Comparison of ENCODE assay signal across 10 cellular contexts in genomic region chr12:51887476-51888315, GRCh38. TPM values are rescaled to one million over a fixed set of nuclear protein-coding genes. Genes with fewer than 3 reads are reported as not detected.
DNase-seq lines count a peak whose midpoint lies in the region; ATAC-seq and TF ChIP-seq lines count a peak whose summit lies in the region.
"Had no signal": no experiment of that assay in that cellular context is flagged by ENCODE, and none has a peak within 500 bp of the region (broad histone marks: within the 10 kb centered on the region; RNA-seq: fewer than 3 reads in every experiment).

Gene ANKRD33, plus strand, starts transcription at chr12:51888103. Its CDS starts 84 bp downstream, at chr12:51888187.

- TF ChIP-seq POLR2A in erythroblast (IDR thresholded peaks at IDR 0.05; ENCODE audit: low read length), result no peak

- H3K36me3 ChIP-seq in neural progenitor cell, result no peaks in the 10 kb centered on the region
- H3K36me3 ChIP-seq: ovary had no signal

- intact Hi-C loops in Calu3 (cut with micrococcal nuclease; ENCODE audit: unreplicated experiment), result no loop called here

- no peak within 1 kb of the TSS for H3K27ac Mint-ChIP-seq in Calu3 (ENCODE audit: unreplicated experiment)
- peak within 1 kb of the TSS; percentile 53 for H3K27ac Mint-ChIP-seq in neural progenitor cell
- no peak within 1 kb of the TSS for H3K27ac Mint-ChIP-seq in effector memory CD8-positive, alpha-beta T cell

- peaks cover 3% of the 10 kb centered on the region for H3K27me3 ChIP-seq in neural progenitor cell
- H3K27me3 ChIP-seq: ovary had no signal

- no peak within 1 kb of the TSS for H3K4me3 Mint-ChIP-seq in Calu3 (ENCODE audit: low read depth, unreplicated experiment)
- peak within 1 kb of the TSS; percentile 63 for H3K4me3 Mint-ChIP-seq in neural progenitor cell
- H3K4me3 Mint-ChIP-seq in effector memory CD8-positive, alpha-beta T cell, result no peak within 1 kb of the TSS

- no peak within 1 kb of the TSS for H3K9ac ChIP-seq in neural progenitor cell

- H3K36me3 Mint-ChIP-seq in Calu3 (ENCODE audit: insufficient read depth, unreplicated experiment), result no peaks in the 10 kb centered on the region
- H3K36me3 Mint-ChIP-seq in neural progenitor cell, result no peaks in the 10 kb centered on the region
- H3K36me3 Mint-ChIP-seq in effector memory CD8-positive, alpha-beta T cell (ENCODE audit: insufficient read depth), result no peaks in the 10 kb centered on the region

- no peak for ATAC-seq in effector memory CD8-positive, alpha-beta T cell (replicated peaks)

- H3K9me3 ChIP-seq in neural progenitor cell (ENCODE audit: low read depth), result no peaks in the 10 kb centered on the region
- H3K9me3 ChIP-seq: ovary had no signal

- H3K4me1 Mint-ChIP-seq in Calu3 (ENCODE audit: low read depth, unreplicated experiment) (peaks cover 16% of the 10 kb centered on the region), neural progenitor cell (peaks cover 13% of the 10 kb centered on the region)
- peaks cover 7 to 8% of the 10 kb centered on the region in 2 donors for H3K4me1 Mint-ChIP-seq in effector memory CD8-positive, alpha-beta T cell (ENCODE audit: low read depth in 2 of 2)

- no peak for TF ChIP-seq CTCF in Calu3 (IDR thresholded peaks at IDR 0.05; ENCODE audit: unreplicated experiment)
- TF ChIP-seq CTCF in neural progenitor cell (IDR thresholded peaks at IDR 0.05), result no peak

- CTCF ChIA-PET in Calu3 (lab: Charles Lee), result no interaction called here

- DNase-seq in Calu3 (peak; percentile 37), NCI-H146 treated with DMSO at 0.1 percent for 48 hours (lab: John Stamatoyannopoulos, UW; ENCODE audit: unreplicated experiment) (peak; percentile 97), erythroblast (lab: John Stamatoyannopoulos, UW) (peak; percentile 35 to 69), neural progenitor cell (ENCODE audit: low spot score) (peak; percentile 90), NCI-H187 treated with DMSO at 0.1 percent for 48 hours (lab: John Stamatoyannopoulos, UW) (no peak), medulla oblongata (ENCODE audit: extremely low spot score) (no peak)
- DNase-seq in activated CD8-positive, alpha-beta memory T cell treated with anti-CD3 and anti-CD28 coated beads, Interleukin-2, amount 50 U/mL, for 4 hours, result no peak
- DNase-seq in effector memory CD8-positive, alpha-beta T cell, result no peak
- DNase-seq: DMS79 had no signal

- H3K9me3 Mint-ChIP-seq in Calu3 (ENCODE audit: low read depth, unreplicated experiment) (peaks cover 2% of the 10 kb centered on the region), neural progenitor cell (no peaks in the 10 kb centered on the region)
- H3K9me3 Mint-ChIP-seq in effector memory CD8-positive, alpha-beta T cell, result no peaks in the 10 kb centered on the region

- peaks cover 6% of the 10 kb centered on the region for H3K27me3 Mint-ChIP-seq in Calu3 (ENCODE audit: unreplicated experiment)
- H3K27me3 Mint-ChIP-seq in neural progenitor cell (ENCODE audit: insufficient read depth, low read depth), result peaks cover 22% of the 10 kb centered on the region
- H3K27me3 Mint-ChIP-seq in effector memory CD8-positive, alpha-beta T cell, result peaks cover 2 to 39% of the 10 kb centered on the region in 2 donors

- no peak within 1 kb of the TSS for H2AFZ ChIP-seq in neural progenitor cell (replicated peaks)

- H3K4me2 ChIP-seq in neural progenitor cell, result peak within 1 kb of the TSS; percentile 70

- H3K4me3 ChIP-seq in neural progenitor cell, result peak within 1 kb of the TSS; percentile 33
- H3K4me3 ChIP-seq: ovary had no signal

- H3F3A ChIP-seq in neural progenitor cell (ENCODE audit: low read depth), result peaks cover 5% of the 10 kb centered on the region

- no TSS peak for BruUV-seq in Calu3 (replicated peaks; lab: Mats Ljungman, UMichigan)

- H4K20me1 ChIP-seq in neural progenitor cell (ENCODE audit: low read depth), result no peaks in the 10 kb centered on the region

- H3K27ac ChIP-seq in neural progenitor cell, result no peak within 1 kb of the TSS
- H3K27ac ChIP-seq: ovary had no signal

- peaks cover 6% of the 10 kb centered on the region for H3K4me1 ChIP-seq in neural progenitor cell

- H3K79me2 ChIP-seq in neural progenitor cell (ENCODE audit: low read depth), result no peaks in the 10 kb centered on the region

RNA-seq across cellular contexts. Expression of gene ANKRD33, which starts in this region (rescaled TPM):
- total RNA-seq in Calu3 (2022) (not detected in 2 replicates), neural progenitor cell (ENCODE audit: low replicate concordance) (0.39 and 0.46 TPM in 2 replicates)
- total RNA-seq: ovary had no signal

Comparison
In these comparisons a context has a peak if more than half of its experiments do, and no peak if none do; other contexts are left out.
1. Peak in DNase-seq in Calu3; RNA of the gene not detected or under 1 TPM.
2. Peak in DNase-seq, H3K4me3 ChIP-seq and H3K4me2 ChIP-seq in neural progenitor cell; RNA of the gene not detected or under 1 TPM.
3. DNase-seq: peak in NCI-H146 treated with DMSO at 0.1 percent for 48 hours (single experiment) and erythroblast (2 of 2); none in activated CD8-positive, alpha-beta memory T cell treated with anti-CD3 and anti-CD28 coated beads, Interleukin-2, amount 50 U/mL, for 4 hours (single experiment), NCI-H187 treated with DMSO at 0.1 percent for 48 hours (single experiment), medulla oblongata (single experiment) and effector memory CD8-positive, alpha-beta T cell (0 of 3).